1 cellular context compared by ENCODE assay signal in genomic region chr17:79776378-79777165, GRCh38.
TF ChIP-seq lines count a peak whose summit lies in the region.

No MANE protein-coding gene starts in this region.

TF ChIP-seq in GM23338, 12 proteins besides CTCF, POLR2A, EP300 and RAD21 (continued from another document):
- TF ChIP-seq, protein P1, sequence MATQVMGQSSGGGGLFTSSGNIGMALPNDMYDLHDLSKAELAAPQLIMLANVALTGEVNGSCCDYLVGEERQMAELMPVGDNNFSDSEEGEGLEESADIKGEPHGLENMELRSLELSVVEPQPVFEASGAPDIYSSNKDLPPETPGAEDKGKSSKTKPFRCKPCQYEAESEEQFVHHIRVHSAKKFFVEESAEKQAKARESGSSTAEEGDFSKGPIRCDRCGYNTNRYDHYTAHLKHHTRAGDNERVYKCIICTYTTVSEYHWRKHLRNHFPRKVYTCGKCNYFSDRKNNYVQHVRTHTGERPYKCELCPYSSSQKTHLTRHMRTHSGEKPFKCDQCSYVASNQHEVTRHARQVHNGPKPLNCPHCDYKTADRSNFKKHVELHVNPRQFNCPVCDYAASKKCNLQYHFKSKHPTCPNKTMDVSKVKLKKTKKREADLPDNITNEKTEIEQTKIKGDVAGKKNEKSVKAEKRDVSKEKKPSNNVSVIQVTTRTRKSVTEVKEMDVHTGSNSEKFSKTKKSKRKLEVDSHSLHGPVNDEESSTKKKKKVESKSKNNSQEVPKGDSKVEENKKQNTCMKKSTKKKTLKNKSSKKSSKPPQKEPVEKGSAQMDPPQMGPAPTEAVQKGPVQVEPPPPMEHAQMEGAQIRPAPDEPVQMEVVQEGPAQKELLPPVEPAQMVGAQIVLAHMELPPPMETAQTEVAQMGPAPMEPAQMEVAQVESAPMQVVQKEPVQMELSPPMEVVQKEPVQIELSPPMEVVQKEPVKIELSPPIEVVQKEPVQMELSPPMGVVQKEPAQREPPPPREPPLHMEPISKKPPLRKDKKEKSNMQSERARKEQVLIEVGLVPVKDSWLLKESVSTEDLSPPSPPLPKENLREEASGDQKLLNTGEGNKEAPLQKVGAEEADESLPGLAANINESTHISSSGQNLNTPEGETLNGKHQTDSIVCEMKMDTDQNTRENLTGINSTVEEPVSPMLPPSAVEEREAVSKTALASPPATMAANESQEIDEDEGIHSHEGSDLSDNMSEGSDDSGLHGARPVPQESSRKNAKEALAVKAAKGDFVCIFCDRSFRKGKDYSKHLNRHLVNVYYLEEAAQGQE (IDR thresholded peaks at IDR 0.05; ENCODE audit: unreplicated experiment), result no peak
- TF ChIP-seq EZH2phosphoT487 (IDR thresholded peaks at IDR 0.05; ENCODE audit: unreplicated experiment) (no peak), STAT1 (IDR thresholded peaks at IDR 0.05; ENCODE audit: unreplicated experiment) (no peak), ZNF462 (CRISPR knock-in tag; IDR thresholded peaks at IDR 0.05) (no peak)
- TF ChIP-seq, protein P2, sequence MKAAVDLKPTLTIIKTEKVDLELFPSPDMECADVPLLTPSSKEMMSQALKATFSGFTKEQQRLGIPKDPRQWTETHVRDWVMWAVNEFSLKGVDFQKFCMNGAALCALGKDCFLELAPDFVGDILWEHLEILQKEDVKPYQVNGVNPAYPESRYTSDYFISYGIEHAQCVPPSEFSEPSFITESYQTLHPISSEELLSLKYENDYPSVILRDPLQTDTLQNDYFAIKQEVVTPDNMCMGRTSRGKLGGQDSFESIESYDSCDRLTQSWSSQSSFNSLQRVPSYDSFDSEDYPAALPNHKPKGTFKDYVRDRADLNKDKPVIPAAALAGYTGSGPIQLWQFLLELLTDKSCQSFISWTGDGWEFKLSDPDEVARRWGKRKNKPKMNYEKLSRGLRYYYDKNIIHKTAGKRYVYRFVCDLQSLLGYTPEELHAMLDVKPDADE (IDR thresholded peaks at IDR 0.05), result no peak
TF ChIP-seq in GM23338: peak in this region for 0.
